In genomic region chr6:138115877-138116660, GRCh38 we compare ENCODE assay signal across 1 cellular context.
TF ChIP-seq lines count a peak whose summit lies in the region.

No MANE protein-coding gene starts in this region.

TF ChIP-seq in HepG2, 621 proteins besides CTCF, POLR2A, EP300 and RAD21 (continued from another document):
- TF ChIP-seq ZNF251 (CRISPR knock-in tag; IDR thresholded peaks at IDR 0.05) = no peak
- TF ChIP-seq ZNF180 (CRISPR knock-in tag; IDR thresholded peaks at IDR 0.05; ENCODE audit: borderline replicate concordance, low read depth) = no peak
- TF ChIP-seq ZNF362 (CRISPR knock-in tag; IDR thresholded peaks at IDR 0.05; ENCODE audit: borderline replicate concordance) = 0 out of 2 replicates have a peak, but pooled peaks have one; percentile 45
- TF ChIP-seq THAP7 (CRISPR knock-in tag; IDR thresholded peaks at IDR 0.05) = peak; percentile 65; the same call in 1 of the 2 replicates
- TF ChIP-seq RXRA (CRISPR knock-in tag; IDR thresholded peaks at IDR 0.05) = 0 out of 2 replicates have a peak, but pooled peaks have one; percentile 23
- TF ChIP-seq FOXK1 (CRISPR knock-in tag; IDR thresholded peaks at IDR 0.05; ENCODE audit: borderline replicate concordance, low read depth) = no peak
- 0 out of 2 replicates have a peak, but pooled peaks have one; percentile 22 for TF ChIP-seq THAP11 (CRISPR knock-in tag; IDR thresholded peaks at IDR 0.05)
- no peak for TF ChIP-seq ZNF550 (CRISPR knock-in tag; IDR thresholded peaks at IDR 0.05; ENCODE audit: borderline replicate concordance)
- TF ChIP-seq ZNF280D (CRISPR knock-in tag; IDR thresholded peaks at IDR 0.05) = peak; percentile 73
- TF ChIP-seq IRF2 (CRISPR knock-in tag; IDR thresholded peaks at IDR 0.05) = peak; percentile 80
- peak; percentile 45; the same call in 1 of the 2 replicates for TF ChIP-seq DRAP1 (CRISPR knock-in tag; IDR thresholded peaks at IDR 0.05)
- 0 out of 2 replicates have a peak, but pooled peaks have one; percentile 18 for TF ChIP-seq ESRRA (CRISPR knock-in tag; IDR thresholded peaks at IDR 0.05; ENCODE audit: low read depth)
- TF ChIP-seq ZNF709 (CRISPR knock-in tag; IDR thresholded peaks at IDR 0.05) = 0 out of 2 replicates have a peak, but pooled peaks have one; percentile 56
- TF ChIP-seq ISX (CRISPR knock-in tag; conservative IDR thresholded peaks at IDR 0.05) = no peak
- 0 out of 2 replicates have a peak, but pooled peaks have one; percentile 32 for TF ChIP-seq HMG20A (CRISPR knock-in tag; IDR thresholded peaks at IDR 0.05; ENCODE audit: borderline replicate concordance)
- 0 out of 2 replicates have a peak, but pooled peaks have one; percentile 30 for TF ChIP-seq KLF6 (CRISPR knock-in tag; IDR thresholded peaks at IDR 0.05)
- no peak for TF ChIP-seq ZNF34 (CRISPR knock-in tag; IDR thresholded peaks at IDR 0.05; ENCODE audit: borderline replicate concordance)
- no peak for TF ChIP-seq TCF7 (IDR thresholded peaks at IDR 0.05; ENCODE audit: low read depth)
